8 cellular contexts compared by ENCODE assay signal in the genomic region with DNA sequence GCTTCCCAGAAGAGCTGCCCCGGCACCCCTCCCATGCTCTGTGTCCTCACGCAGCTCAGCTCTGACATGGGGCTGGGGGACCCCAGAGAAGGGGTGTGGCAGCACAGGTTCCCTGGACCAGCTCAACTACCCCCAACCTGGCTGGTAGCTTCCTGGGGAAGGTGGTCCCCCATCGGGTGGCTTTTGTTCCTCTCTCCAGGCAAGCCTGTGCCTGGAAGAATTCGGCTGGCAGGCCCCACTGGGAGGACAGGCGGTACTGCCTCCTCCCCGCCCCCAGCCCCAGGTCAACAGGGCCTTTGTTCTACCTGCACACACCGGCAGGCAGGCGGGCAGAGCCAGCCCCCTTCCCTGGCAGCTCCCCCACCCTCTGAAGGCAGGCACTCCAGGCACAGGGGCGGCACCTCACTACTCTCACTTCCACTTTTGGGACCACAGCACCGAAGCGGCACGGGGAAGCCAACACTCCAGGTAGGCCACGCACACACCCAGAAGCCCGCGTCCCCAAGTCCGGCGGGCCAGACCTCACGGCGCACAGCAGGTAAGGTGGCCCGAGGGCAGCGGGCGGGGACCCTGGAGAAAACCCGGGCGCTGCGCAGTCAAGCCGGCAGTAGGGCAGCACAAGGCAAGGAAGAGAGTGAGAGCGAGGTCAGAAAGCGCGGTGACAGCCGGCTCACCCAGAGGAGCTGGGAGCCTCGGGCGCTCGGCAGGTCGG. TPM values are rescaled to one million over a fixed set of nuclear protein-coding genes. Genes with fewer than 3 reads are reported as not detected.
DNase-seq lines count a peak whose midpoint lies in the region; ATAC-seq and FAIRE-seq lines count a peak whose summit lies in the region.

No MANE protein-coding gene starts in this region.

- H3K27ac Mint-ChIP-seq in activated naive CD8-positive, alpha-beta T cell = no peak overlapping the region

- no peaks in the 10 kb centered on the region for H3K27me3 Mint-ChIP-seq in activated naive CD8-positive, alpha-beta T cell

- WGBS in small intestine, 3 donors = 1 to 3% (median 2%) methylated on average over 30 to 34 of the region's 34 CpGs

- H3K9me3 Mint-ChIP-seq in activated naive CD8-positive, alpha-beta T cell (ENCODE audit: low read depth) = no peaks in the 10 kb centered on the region

- H3K27me3 ChIP-seq in small intestine (ENCODE audit: control insufficient read depth in 2 of 2, insufficient read depth in 2 of 2, low read length in 2 of 2) = no peaks in the 10 kb centered on the region

- peak overlapping the region; percentile 92 for H3K4me3 Mint-ChIP-seq in activated naive CD8-positive, alpha-beta T cell

- no peaks in the 10 kb centered on the region for H3K36me3 Mint-ChIP-seq in activated naive CD8-positive, alpha-beta T cell

- no peaks in the 10 kb centered on the region for H3K9me3 ChIP-seq in small intestine (ENCODE audit: control insufficient read depth, low read depth)

- peak overlapping the region in 1 of 2 donors; percentile 52 for H3K27ac ChIP-seq in small intestine (ENCODE audit: low read depth in 1 of 2, low read length in 1 of 2)

- H3K4me1 ChIP-seq in small intestine (ENCODE audit: control insufficient read depth in 2 of 2, insufficient read depth in 1 of 2, low read depth in 1 of 2, low read length in 1 of 2) = peaks cover 2 to 3% of the 10 kb centered on the region in 2 donors

- peak; percentile 45 for ATAC-seq in HG02571 (IDR thresholded peaks at IDR 0.05; ENCODE audit: unreplicated experiment)

- H3K4me3 ChIP-seq in iPS-11a (ENCODE audit: low read depth, low read length) = peak overlapping the region; percentile 78
- peak overlapping the region; percentile 65 to 82 for H3K4me3 ChIP-seq in small intestine (ENCODE audit: low read depth in 1 of 2, low read length in 2 of 2)

- peak; percentile 60 for DNase-seq in SIG-M5 treated with dmso at 0.1 percent for 504 hours (lab: John Stamatoyannopoulos, UW; ENCODE audit: unreplicated experiment)
- DNase-seq in SIG-M5 (lab: John Stamatoyannopoulos, UW) = no peak
- peak; percentile 26 for DNase-seq in NCI-H1105 (lab: John Stamatoyannopoulos, UW)
- DNase-seq in small intestine = no peak
- DNase-seq in T-helper 9 cell = no peak

- no peaks in the 10 kb centered on the region for H3K36me3 ChIP-seq in small intestine (ENCODE audit: control insufficient read depth in 2 of 2, insufficient read depth in 2 of 2, low read length in 2 of 2)

- no peak for FAIRE-seq in small intestine (lab: Jason Lieb, UNC)

- H3K4me1 Mint-ChIP-seq in activated naive CD8-positive, alpha-beta T cell (ENCODE audit: low read depth) = peaks cover 50% of the 10 kb centered on the region

RNA-seq across cellular contexts. Expression of gene HS6ST1, which starts 1.3 kb away (rescaled TPM):
- polyA plus RNA-seq in small intestine = 10 to 100 TPM in 1 of 3 donors, 1 to 10 TPM in 2; 4.0 to 20.7 (median 6.5) TPM

Comparison
In these comparisons a context has a peak if more than half of its experiments do, and no peak if none do; other contexts are left out.
1. DNase-seq: peak in SIG-M5 treated with dmso at 0.1 percent for 504 hours (single experiment) and NCI-H1105 (single experiment); none in SIG-M5 (single experiment), small intestine (single experiment) and T-helper 9 cell (single experiment).